1 cellular context compared by ENCODE assay signal in genomic region chr6:27753668-27754407, GRCh38.
TF ChIP-seq lines count a peak whose summit lies in the region.

No MANE protein-coding gene starts in this region.

TF ChIP-seq in HepG2, 621 proteins besides CTCF, POLR2A, EP300 and RAD21 (continued from another document):
- TF ChIP-seq RXRB (CRISPR knock-in tag; IDR thresholded peaks at IDR 0.05; ENCODE audit: borderline replicate concordance) = 0 out of 2 replicates have a peak, but pooled peaks have one; percentile 5
- no peak for TF ChIP-seq REST (IDR thresholded peaks at IDR 0.05; ENCODE audit: borderline replicate concordance in 1 of 2, low read depth in 1 of 2, low read length in 2 of 2)
- TF ChIP-seq ZNF136 (CRISPR knock-in tag; IDR thresholded peaks at IDR 0.05; ENCODE audit: low read depth) = 0 out of 2 replicates have a peak, but pooled peaks have one; percentile 33
- TF ChIP-seq ZNF792 (CRISPR knock-in tag; IDR thresholded peaks at IDR 0.05) = 0 out of 2 replicates have a peak, but pooled peaks have one; percentile 37
- peak; percentile 48; the same call in 1 of the 2 replicates for TF ChIP-seq GATAD2A (CRISPR knock-in tag; IDR thresholded peaks at IDR 0.05)
- peak; percentile 31; the same call in 1 of the 2 replicates for TF ChIP-seq GATAD1 (CRISPR knock-in tag; IDR thresholded peaks at IDR 0.05)
- TF ChIP-seq NFAT5 (CRISPR knock-in tag; IDR thresholded peaks at IDR 0.05) = no peak
- TF ChIP-seq ZNF441 (CRISPR knock-in tag; IDR thresholded peaks at IDR 0.05; ENCODE audit: borderline replicate concordance) = peak; percentile 75; the same call in 1 of the 2 replicates
- peak; percentile 75 for TF ChIP-seq SP5 (CRISPR knock-in tag; IDR thresholded peaks at IDR 0.05; ENCODE audit: borderline replicate concordance, low read depth)
- 0 out of 2 replicates have a peak, but pooled peaks have one; percentile 18 for TF ChIP-seq FOXA3 (CRISPR knock-in tag; IDR thresholded peaks at IDR 0.05)
- peak; percentile 29; the same call in 1 of the 2 replicates for TF ChIP-seq ZNF687 (CRISPR knock-in tag; IDR thresholded peaks at IDR 0.05)
- peak; percentile 53; the same call in 1 of the 2 replicates for TF ChIP-seq ZNF614 (CRISPR knock-in tag; IDR thresholded peaks at IDR 0.05; ENCODE audit: borderline replicate concordance)
- no peak for TF ChIP-seq SNRNP70 (IDR thresholded peaks at IDR 0.05; ENCODE audit: low read depth, low read length)
- 0 out of 2 replicates have a peak, but pooled peaks have one; percentile 26 for TF ChIP-seq YEATS2 (CRISPR knock-in tag; IDR thresholded peaks at IDR 0.05; ENCODE audit: borderline replicate concordance)
- TF ChIP-seq HOMEZ (CRISPR knock-in tag; IDR thresholded peaks at IDR 0.05; ENCODE audit: low read depth) = peak; percentile 64; the same call in 1 of the 2 replicates
- TF ChIP-seq ELF3 (CRISPR knock-in tag; IDR thresholded peaks at IDR 0.05) = peak; percentile 88; the same call in 1 of the 2 replicates
- no peak for TF ChIP-seq ZNF230 (CRISPR knock-in tag; IDR thresholded peaks at IDR 0.05)
- TF ChIP-seq KDM2A (CRISPR knock-in tag; IDR thresholded peaks at IDR 0.05; ENCODE audit: borderline replicate concordance, low read depth) = peak; percentile 50; the same call in 1 of the 2 replicates
- peak; percentile 37; the same call in 1 of the 2 replicates for TF ChIP-seq PATZ1 (CRISPR knock-in tag; IDR thresholded peaks at IDR 0.05)
- TF ChIP-seq ZSCAN9 (CRISPR knock-in tag; IDR thresholded peaks at IDR 0.05; ENCODE audit: borderline replicate concordance) = no peak
- peak; percentile 40 for TF ChIP-seq TEAD3 (CRISPR knock-in tag; optimal IDR thresholded peaks at IDR 0.05; ENCODE audit: borderline replicate concordance)
- peak; percentile 45; the same call in 1 of the 2 replicates for TF ChIP-seq SIN3A (IDR thresholded peaks at IDR 0.05; ENCODE audit: borderline replicate concordance, low read depth, low read length)
- TF ChIP-seq ZNF772 (CRISPR knock-in tag; IDR thresholded peaks at IDR 0.05) = no peak
- peak; percentile 40; the same call in 1 of the 2 replicates for TF ChIP-seq MIXL1 (CRISPR knock-in tag; IDR thresholded peaks at IDR 0.05)
- TF ChIP-seq ZFP37 (CRISPR knock-in tag; IDR thresholded peaks at IDR 0.05; ENCODE audit: borderline replicate concordance) = peak; percentile 76; the same call in 1 of the 2 replicates
- no peak for TF ChIP-seq SP1 (IDR thresholded peaks at IDR 0.05)
- peak; percentile 34; the same call in 1 of the 2 replicates for TF ChIP-seq SP1 (CRISPR knock-in tag; IDR thresholded peaks at IDR 0.05)
- TF ChIP-seq HMGXB4 (CRISPR knock-in tag; IDR thresholded peaks at IDR 0.05; ENCODE audit: borderline replicate concordance in 1 of 2, low read depth in 1 of 2) = peak in 1 of 2 experiments; percentile 83; a peak in 3 of 4 replicates
- peak; percentile 49 for TF ChIP-seq ELF1 (CRISPR knock-in tag; IDR thresholded peaks at IDR 0.05)
- peak; percentile 96 for TF ChIP-seq ZSCAN29 (CRISPR knock-in tag; conservative IDR thresholded peaks at IDR 0.05)
- TF ChIP-seq MXI1 (IDR thresholded peaks at IDR 0.05; ENCODE audit: borderline replicate concordance, low read depth, low read length) = peak; percentile 39; the same call in 1 of the 3 replicates
- TF ChIP-seq KDM3A (CRISPR knock-in tag; IDR thresholded peaks at IDR 0.05; ENCODE audit: low read depth) = peak; percentile 51; the same call in 1 of the 2 replicates
- no peak for TF ChIP-seq ZBTB43 (CRISPR knock-in tag; conservative IDR thresholded peaks at IDR 0.05)
- no peak for TF ChIP-seq ZNF224 (CRISPR knock-in tag; IDR thresholded peaks at IDR 0.05)
